In the genomic region with DNA sequence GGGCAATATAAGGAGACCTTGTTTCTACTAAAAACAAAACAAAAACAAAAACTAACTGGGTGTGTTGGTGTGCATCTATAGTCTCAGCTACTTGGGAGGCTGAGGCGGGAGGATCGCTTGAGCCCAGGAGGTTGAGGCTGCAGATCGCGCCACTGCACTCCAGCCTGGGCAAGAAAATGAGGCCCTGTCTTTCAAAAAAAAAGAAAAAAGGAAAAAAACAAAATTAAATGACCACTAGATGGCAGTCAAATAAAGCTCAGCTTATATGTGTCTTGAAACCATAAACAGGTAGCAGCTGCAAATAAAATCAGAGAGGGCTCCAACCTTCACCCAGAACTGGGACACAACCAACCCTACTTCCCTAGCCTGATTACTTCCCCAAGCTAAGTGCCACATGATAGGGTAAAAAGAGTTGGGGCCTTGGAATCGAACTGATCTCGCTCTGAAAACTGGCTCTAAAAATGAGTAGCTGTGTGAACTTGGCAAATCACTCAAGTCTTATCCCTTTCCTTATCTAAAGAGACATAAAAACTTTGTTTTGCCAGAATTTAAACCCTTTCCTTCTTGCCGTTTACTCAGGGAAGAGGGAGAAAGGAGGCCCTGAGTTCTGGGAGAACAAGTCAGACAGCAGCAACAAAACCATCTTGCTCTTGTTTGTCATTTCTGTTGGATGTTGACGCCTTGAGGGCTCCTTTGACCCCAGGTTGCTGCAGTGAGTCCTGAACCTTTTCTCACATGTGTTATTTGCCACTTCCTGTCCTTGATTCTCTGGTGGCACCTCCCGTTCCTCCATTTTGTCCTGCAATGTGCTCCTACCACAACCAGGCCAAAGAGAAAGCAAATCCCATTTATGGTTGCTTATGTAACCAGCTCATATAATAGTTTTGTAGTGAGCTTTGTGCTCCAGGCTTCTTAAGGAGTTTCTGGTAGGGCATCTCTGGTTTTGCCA, we compare ENCODE assay signal across 8 cellular contexts.
DNase-seq lines count a peak whose midpoint lies in the region; ATAC-seq, FAIRE-seq and TF ChIP-seq lines count a peak whose summit lies in the region.

No MANE protein-coding gene starts in this region.

- CTCF ChIA-PET in AG04449 (lab: Yijun Ruan, JAX) = interaction anchor here (0.7 to 8.0 kb wide), 39 partner anchors 9 to 1778 kb away, joined by 3 to 169 read pairs (median 4); partner anchors contain the start of genes CD2AP and OPN5

- TF ChIP-seq CTCF in AG04449 (IDR thresholded peaks at IDR 0.05; ENCODE audit: insufficient read depth, low read length, missing control alignments) = peak; percentile 5
- TF ChIP-seq CTCF in GM12872 (IDR thresholded peaks at IDR 0.05; ENCODE audit: insufficient read depth, low read depth, low read length) = peak; percentile 51; the same call in 2 of the 3 replicates
- peak; percentile 79 for TF ChIP-seq CTCF in left ventricle myocardium inferior (IDR thresholded peaks at IDR 0.05; ENCODE audit: borderline replicate concordance)

- H3K27ac ChIP-seq in left ventricle myocardium inferior (replicated peaks) = peak overlapping the region; percentile 2
- no peak overlapping the region for H3K27ac ChIP-seq in small intestine (ENCODE audit: low read depth in 1 of 2, low read length in 1 of 2)

- POLR2A ChIA-PET in AG04449 (lab: Yijun Ruan, JAX) = interaction anchor here (0.6 kb wide), 1 partner anchor 119 kb away, joined by 3 read pairs; no protein-coding TSS in a partner anchor

- H3K4me1 ChIP-seq in left ventricle myocardium inferior (peaks cover 26% of the 10 kb centered on the region), small intestine (ENCODE audit: control insufficient read depth in 2 of 2, insufficient read depth in 1 of 2, low read depth in 1 of 2, low read length in 1 of 2) (peaks cover 0 to 2% of the 10 kb centered on the region in 2 donors)

- H3K4me3 Mint-ChIP-seq in activated naive CD8-positive, alpha-beta T cell treated with anti-CD3 and anti-CD28 coated beads for 36 hours = no peak overlapping the region

- peak overlapping the region; percentile 8 for H3K27ac Mint-ChIP-seq in activated naive CD8-positive, alpha-beta T cell treated with anti-CD3 and anti-CD28 coated beads for 36 hours

- H3K36me3 ChIP-seq in left ventricle myocardium inferior (no peaks in the 10 kb centered on the region), small intestine (ENCODE audit: control insufficient read depth in 2 of 2, insufficient read depth in 2 of 2, low read length in 2 of 2) (peaks cover 0 to 1% of the 10 kb centered on the region in 2 donors)

- H3K27me3 ChIP-seq in left ventricle myocardium inferior (ENCODE audit: low read depth) (no peaks in the 10 kb centered on the region), small intestine (ENCODE audit: control insufficient read depth in 2 of 2, insufficient read depth in 2 of 2, low read length in 2 of 2) (no peaks in the 10 kb centered on the region)

- peaks cover under 1% of the 10 kb centered on the region for H3K9me3 ChIP-seq in left ventricle myocardium inferior (replicated peaks)
- no peaks in the 10 kb centered on the region for H3K9me3 ChIP-seq in small intestine (ENCODE audit: control insufficient read depth, low read depth)

- FAIRE-seq in small intestine (lab: Jason Lieb, UNC) = no peak

- no peaks in the 10 kb centered on the region for H3K9me3 Mint-ChIP-seq in activated naive CD8-positive, alpha-beta T cell treated with anti-CD3 and anti-CD28 coated beads for 36 hours

- no peak for DNase-seq in AG04449 (ENCODE audit: low read depth, low spot score)
- DNase-seq in NCI-H2227 (lab: John Stamatoyannopoulos, UW; ENCODE audit: unreplicated experiment) = peak; percentile 76
- DNase-seq in activated naive CD8-positive, alpha-beta T cell treated with anti-CD3 and anti-CD28 coated beads for 36 hours = no peak
- DNase-seq in left ventricle myocardium inferior = no peak
- peak; percentile 52 for DNase-seq in small intestine

- no peaks in the 10 kb centered on the region for H3K36me3 Mint-ChIP-seq in activated naive CD8-positive, alpha-beta T cell treated with anti-CD3 and anti-CD28 coated beads for 36 hours

- intact Hi-C loops in left ventricle myocardium inferior (cut with micrococcal nuclease) = loop anchor here (5.0 kb wide), 2 partner anchors 101 to 151 kb away; partner anchors contain the start of gene OPN5

- H3K4me1 Mint-ChIP-seq in activated naive CD8-positive, alpha-beta T cell treated with anti-CD3 and anti-CD28 coated beads for 36 hours = peaks cover 9% of the 10 kb centered on the region

- 35 to 44% (median 44%) methylated on average over 9 of the region's 9 CpGs for WGBS in small intestine, 3 donors

- ATAC-seq in HG02970 (IDR thresholded peaks at IDR 0.05; ENCODE audit: low FRiP score, unreplicated experiment) (peak; percentile 67), GM18873 (IDR thresholded peaks at IDR 0.05; ENCODE audit: low FRiP score, unreplicated experiment) (no peak)

- no peaks in the 10 kb centered on the region for H3K27me3 Mint-ChIP-seq in activated naive CD8-positive, alpha-beta T cell treated with anti-CD3 and anti-CD28 coated beads for 36 hours

- H3K4me3 ChIP-seq in AG04449 (ENCODE audit: low read depth, low read length) (no peak overlapping the region), left ventricle myocardium inferior (no peak overlapping the region), small intestine (ENCODE audit: low read depth in 1 of 2, low read length in 2 of 2) (no peak overlapping the region)

Comparison
In these comparisons a context has a peak if more than half of its experiments do, and no peak if none do; other contexts are left out.
1. DNase-seq: peak in NCI-H2227 (single experiment) and small intestine (single experiment); none in AG04449 (single experiment), activated naive CD8-positive, alpha-beta T cell treated with anti-CD3 and anti-CD28 coated beads for 36 hours (single experiment) and left ventricle myocardium inferior (single experiment).
2. CTCF ChIP-seq: peak in every context shown above with its lines; median percentile 79 in left ventricle myocardium inferior; 51 in GM12872; 5 in AG04449.